13 cellular contexts compared by ENCODE assay signal in genomic region chr21:33684923-33685560, GRCh38. TPM values are rescaled to one million over a fixed set of nuclear protein-coding genes. Genes with fewer than 3 reads are reported as not detected.
DNase-seq lines count a peak whose midpoint lies in the region; ATAC-seq and TF ChIP-seq lines count a peak whose summit lies in the region.
"Had no signal": no experiment of that assay in that cellular context is flagged by ENCODE, and none has a peak within 500 bp of the region (broad histone marks: within the 10 kb centered on the region; RNA-seq: fewer than 3 reads in every experiment).

No MANE protein-coding gene starts in this region.

- dilution Hi-C loops in mammary epithelial cell (cut with HindIII; ENCODE audit: low sequenced_read_pairs), result no loop called here

- in situ Hi-C loops in mammary epithelial cell (cut with MboI; ENCODE audit: low sequenced_read_pairs in 2 of 2), result no loop called here

- no peaks in the 10 kb centered on the region for H4K20me1 ChIP-seq in mammary epithelial cell (ENCODE audit: insufficient read depth, low read length)

- H2AFZ ChIP-seq in mammary epithelial cell (ENCODE audit: low read depth, low read length), result no peak overlapping the region

- no peaks in the 10 kb centered on the region for H3K4me1 Mint-ChIP-seq in activated CD8-positive, alpha-beta T cell treated with anti-CD3 and anti-CD28 coated beads for 36 hours (ENCODE audit: low read depth)

- peaks cover 3% of the 10 kb centered on the region for H3K27me3 Mint-ChIP-seq in activated CD8-positive, alpha-beta T cell treated with anti-CD3 and anti-CD28 coated beads for 36 hours

- H3K4me2 ChIP-seq in mammary epithelial cell (ENCODE audit: insufficient read depth, low read depth, low read length), result peak overlapping the region; percentile 60

- H3K4me1 ChIP-seq in mammary epithelial cell (ENCODE audit: insufficient read depth, low read length), result peaks cover 44% of the 10 kb centered on the region
- peaks cover 42 to 52% of the 10 kb centered on the region in 2 donors for H3K4me1 ChIP-seq in thyroid gland
- no peaks in the 10 kb centered on the region for H3K4me1 ChIP-seq in mucosa of descending colon (ENCODE audit: low read depth)

- BruUV-seq in mammary epithelial cell (replicated peaks; lab: Mats Ljungman, UMichigan), result no TSS peak

- ATAC-seq in left colon (peak; percentile 48), mucosa of descending colon (no peak), GM21717 (IDR thresholded peaks at IDR 0.05; ENCODE audit: unreplicated experiment) (no peak)
- no peak for ATAC-seq in activated CD8-positive, alpha-beta T cell treated with anti-CD3 and anti-CD28 coated beads for 36 hours

- WGBS in mammary epithelial cell (ENCODE audit: low coverage, missing lambda C conversion rate), result 61% methylated on average over 5 of the region's 5 CpGs
- 43 to 49% methylated on average over 5 of the region's 5 CpGs for WGBS in thyroid gland, 2 donors

- DNase-seq in NCI-H2107 treated with DMSO at 0.1 percent for 48 hours (lab: John Stamatoyannopoulos, UW; ENCODE audit: unreplicated experiment) (peak; percentile 12), NCI-H2107 (lab: John Stamatoyannopoulos, UW) (no peak), mammary epithelial cell (no peak), left colon (no peak), thyroid gland (no peak), mucosa of descending colon (no peak)
- no peak for DNase-seq in activated CD8-positive, alpha-beta T cell treated with anti-CD3 and anti-CD28 coated beads for 36 hours
- DNase-seq: activated T-cell treated with anti-CD3 and anti-CD28 coated beads for 4 hours, NCI-H1417 treated with DMSO at 0.1 percent for 48 hours, Peyer's patch, retina had no signal

- no peak overlapping the region for H3K4me3 Mint-ChIP-seq in activated CD8-positive, alpha-beta T cell treated with anti-CD3 and anti-CD28 coated beads for 36 hours

- no peak overlapping the region for H3K9ac ChIP-seq in mammary epithelial cell (ENCODE audit: insufficient read depth, low read length)

- no peaks in the 10 kb centered on the region for H3K27me3 ChIP-seq in mammary epithelial cell (ENCODE audit: insufficient read depth, low read length)
- no peaks in the 10 kb centered on the region for H3K27me3 ChIP-seq in thyroid gland
- H3K27me3 ChIP-seq: Peyer's patch had no signal

- H3K9me3 ChIP-seq in mammary epithelial cell (replicated peaks; ENCODE audit: insufficient read depth, low read length), result no peaks in the 10 kb centered on the region
- H3K9me3 ChIP-seq in thyroid gland, result no peaks in the 10 kb centered on the region
- H3K9me3 ChIP-seq in mucosa of descending colon, result no peaks in the 10 kb centered on the region
- H3K9me3 ChIP-seq: Peyer's patch had no signal

- TF ChIP-seq POLR2A in thyroid gland (IDR thresholded peaks at IDR 0.05), result no peak

- POLR2A ChIA-PET in activated CD8-positive, alpha-beta T cell treated with anti-CD3 and anti-CD28 coated beads for 36 hours (lab: Charles Lee), result no interaction called here

- peaks cover 85% of the 10 kb centered on the region for H3K79me2 ChIP-seq in mammary epithelial cell (ENCODE audit: insufficient read depth, low read length)

- no peaks in the 10 kb centered on the region for H3K36me3 Mint-ChIP-seq in activated CD8-positive, alpha-beta T cell treated with anti-CD3 and anti-CD28 coated beads for 36 hours (ENCODE audit: low read depth)

- TF ChIP-seq CTCF in mammary epithelial cell (conservative IDR thresholded peaks at IDR 0.05 in 1 of 2, IDR thresholded peaks at IDR 0.05 in 1 of 2; ENCODE audit: extremely low read depth in 1 of 2, insufficient read depth in 1 of 2, low read depth in 1 of 2, low read length in 2 of 2) (no peak), thyroid gland (IDR thresholded peaks at IDR 0.05) (no peak), mucosa of descending colon (IDR thresholded peaks at IDR 0.05) (no peak)
- TF ChIP-seq CTCF in activated CD8-positive, alpha-beta T cell treated with anti-CD3 and anti-CD28 coated beads for 36 hours (IDR thresholded peaks at IDR 0.05), result no peak

- CTCF ChIA-PET in mammary epithelial cell (lab: Charles Lee; ENCODE audit: low non-redundant PET), result interaction anchor here (0.7 kb wide), 1 partner anchor 473 kb away, joined by 3 read pairs; no protein-coding TSS in a partner anchor
- CTCF ChIA-PET in activated CD8-positive, alpha-beta T cell treated with anti-CD3 and anti-CD28 coated beads for 36 hours (lab: Charles Lee), result interaction anchor here (0.8 to 1.4 kb wide), 4 partner anchors 25 to 662 kb away, joined by 3 to 4 read pairs (median 3); no protein-coding TSS in a partner anchor

- no peaks in the 10 kb centered on the region for H3K9me3 Mint-ChIP-seq in activated CD8-positive, alpha-beta T cell treated with anti-CD3 and anti-CD28 coated beads for 36 hours

- intact Hi-C loops in mammary epithelial cell (cut with micrococcal nuclease), result loop anchor here (2.0 kb wide), 1 partner anchor 22 kb away; no protein-coding TSS in a partner anchor
- intact Hi-C loops in left colon (cut with DNase I, micrococcal nuclease), result no loop called here
- intact Hi-C loops in thyroid gland (cut with DNase I), result no loop called here
- intact Hi-C loops in mucosa of descending colon (cut with DNase I, micrococcal nuclease), result no loop called here
- intact Hi-C loops in activated CD8-positive, alpha-beta T cell treated with anti-CD3 and anti-CD28 coated beads for 36 hours (cut with micrococcal nuclease), result no loop called here

- peak overlapping the region in 1 of 3 experiments; percentile 22 for H3K4me3 ChIP-seq in mammary epithelial cell (replicated peaks in 1 of 3; ENCODE audit: insufficient read depth in 1 of 3, low read depth in 2 of 3, low read length in 3 of 3)
- H3K4me3 ChIP-seq in thyroid gland (replicated peaks in 1 of 3), result no peak overlapping the region
- H3K4me3 ChIP-seq in mucosa of descending colon, result no peak overlapping the region
- H3K4me3 ChIP-seq: Peyer's patch had no signal

- no peak overlapping the region for H3K27ac Mint-ChIP-seq in activated CD8-positive, alpha-beta T cell treated with anti-CD3 and anti-CD28 coated beads for 36 hours

- H3K36me3 ChIP-seq in mammary epithelial cell (ENCODE audit: insufficient read depth, low read length) (peaks cover 2% of the 10 kb centered on the region), thyroid gland (no peaks in the 10 kb centered on the region), mucosa of descending colon (ENCODE audit: low read depth) (no peaks in the 10 kb centered on the region)
- H3K36me3 ChIP-seq: Peyer's patch had no signal

- peak overlapping the region; percentile 77 for H3K27ac ChIP-seq in mammary epithelial cell (ENCODE audit: insufficient read depth, low read depth, low read length)
- peak overlapping the region; percentile 61 to 76 (median 70) for H3K27ac ChIP-seq in thyroid gland
- H3K27ac ChIP-seq: 22Rv1 had no signal

RNA-seq across cellular contexts. Expression of gene ITSN1, which starts 42.7 kb away (rescaled TPM):
- total RNA-seq in mammary epithelial cell (10 to 100 TPM; 18.7 to 34.0 TPM), left colon (10 to 100 TPM; 31.3 to 36.9 TPM), thyroid gland (10 to 100 TPM; 29.6 to 42.2 (median 41.1) TPM), mucosa of descending colon (10 to 100 TPM; 35.6 to 54.8 (median 45.3) TPM)
- 37.3 TPM for polyA plus RNA-seq in mammary epithelial cell
- 32.1 TPM for polyA minus RNA-seq in mammary epithelial cell
- 1 to 10 TPM; 4.4 to 4.7 TPM for total RNA-seq in activated CD8-positive, alpha-beta T cell treated with anti-CD3 and anti-CD28 coated beads for 36 hours

RNA-seq across cellular contexts. Expression of gene CRYZL1, which starts 43.5 kb away (rescaled TPM):
- total RNA-seq in mammary epithelial cell (10 to 100 TPM; 21.0 to 21.4 TPM), left colon (10 to 100 TPM; 34.7 to 37.2 TPM), thyroid gland (10 to 100 TPM; 27.9 to 53.5 (median 33.9) TPM), mucosa of descending colon (10 to 100 TPM; 33.1 to 55.5 (median 34.0) TPM)
- 21.5 TPM for polyA plus RNA-seq in mammary epithelial cell
- 8.9 TPM for polyA minus RNA-seq in mammary epithelial cell
- total RNA-seq in activated CD8-positive, alpha-beta T cell treated with anti-CD3 and anti-CD28 coated beads for 36 hours, result 10 to 100 TPM; 30.1 to 33.2 TPM
